ENCODE assay signal across 12 cellular contexts in the genomic region with DNA sequence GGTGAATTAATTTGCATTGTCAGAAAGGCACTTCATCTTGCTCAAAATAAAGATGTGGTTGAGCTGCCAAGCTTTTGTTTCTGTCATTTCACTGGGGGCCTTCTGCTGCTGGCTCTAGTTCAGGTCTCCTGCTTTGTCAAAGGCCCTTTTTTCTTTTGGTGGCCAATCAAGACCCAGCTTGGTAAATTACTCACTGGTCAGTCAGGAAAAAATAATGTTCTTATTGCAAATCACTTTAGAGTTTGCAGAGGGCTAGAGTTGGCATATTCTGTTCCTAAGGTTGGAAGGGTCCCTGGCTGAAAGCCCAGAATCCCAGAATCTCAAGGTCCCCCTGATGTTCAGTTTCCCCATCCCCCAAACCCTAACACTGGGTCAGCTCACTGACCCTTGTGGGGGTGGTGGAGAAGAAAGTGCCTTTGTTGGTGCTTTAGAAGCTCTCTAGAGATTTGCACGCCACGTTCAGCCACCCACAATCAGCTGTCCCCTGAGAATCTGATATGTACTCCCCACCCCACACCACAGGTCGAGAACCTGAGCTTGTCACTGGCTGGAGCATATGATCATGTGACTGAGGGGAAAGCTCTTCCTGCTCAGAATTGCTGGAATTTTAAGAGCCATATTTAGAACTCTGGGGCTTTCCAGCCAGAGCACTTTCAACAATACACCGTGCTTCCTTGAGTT. TPM values are rescaled to one million over a fixed set of nuclear protein-coding genes. Genes with fewer than 3 reads are reported as not detected.
DNase-seq lines count a peak whose midpoint lies in the region; ATAC-seq and TF ChIP-seq lines count a peak whose summit lies in the region.
"Had no signal": no experiment of that assay in that cellular context is flagged by ENCODE, and none has a peak within 500 bp of the region (broad histone marks: within the 10 kb centered on the region; RNA-seq: fewer than 3 reads in every experiment).

No MANE protein-coding gene starts in this region.

- no peak overlapping the region for H3K4me2 ChIP-seq in hepatocyte

- intact Hi-C loops in spleen (cut with DNase I; ENCODE audit: low total_unique reads): loop anchor here (10.0 kb wide), 1 partner anchor 234 kb away; no protein-coding TSS in a partner anchor

- no peaks in the 10 kb centered on the region for H3K79me2 ChIP-seq in hepatocyte

- TF ChIP-seq POLR2A in spleen (IDR thresholded peaks at IDR 0.05): no peak

- no peak overlapping the region for H3K4me3 ChIP-seq in hepatocyte
- H3K4me3 ChIP-seq in spleen: no peak overlapping the region

- TF ChIP-seq CTCF in hepatocyte (IDR thresholded peaks at IDR 0.05; ENCODE audit: poor library complexity) (no peak), spleen (IDR thresholded peaks at IDR 0.05 in 8 of 11, conservative IDR thresholded peaks at IDR 0.05 in 3 of 11) (no peak)

- peaks cover 8% of the 10 kb centered on the region for H3K27me3 Mint-ChIP-seq in activated T-helper 17 cell treated with anti-CD3 and anti-CD28 coated beads, Interleukin-2, amount 50 U/mL, for 72 hours

- H3K4me3 Mint-ChIP-seq in activated T-helper 17 cell treated with anti-CD3 and anti-CD28 coated beads, Interleukin-2, amount 50 U/mL, for 72 hours: no peak overlapping the region
- H3K4me3 Mint-ChIP-seq: dendritic cell treated with granulocyte-macrophage colony-stimulating factor and Interleukin-4, amounts not matched to agents 40 ng/mL and 50 ng/mL, for 4 days had no signal

- no peak overlapping the region for H3K27ac Mint-ChIP-seq in activated T-helper 17 cell treated with anti-CD3 and anti-CD28 coated beads, Interleukin-2, amount 50 U/mL, for 72 hours
- H3K27ac Mint-ChIP-seq: dendritic cell treated with granulocyte-macrophage colony-stimulating factor and Interleukin-4, amounts not matched to agents 40 ng/mL and 50 ng/mL, for 4 days had no signal

- H3K27ac ChIP-seq in hepatocyte: peak overlapping the region; percentile 77
- H3K27ac ChIP-seq in spleen: peak overlapping the region in 6 of 8 donors; percentile 24 to 54 (median 40)

- H3K36me3 Mint-ChIP-seq in activated T-helper 17 cell treated with anti-CD3 and anti-CD28 coated beads, Interleukin-2, amount 50 U/mL, for 72 hours (ENCODE audit: low read depth): no peaks in the 10 kb centered on the region

- 69% methylated on average over 4 of the region's 4 CpGs for WGBS in hepatocyte (ENCODE audit: low lambda C conversion rate, missing lambda C conversion rate)
- 33 to 61% (median 43%) methylated on average over 4 of the region's 4 CpGs for WGBS in spleen, 5 donors

- H2AFZ ChIP-seq in hepatocyte: no peak overlapping the region

- H3K9me2 ChIP-seq in hepatocyte (replicated peaks; ENCODE audit: insufficient read depth): no peaks in the 10 kb centered on the region

- DNase-seq in SK-MEL-5 (ENCODE audit: low read depth, low spot score) (peak; percentile 64), hepatocyte (ENCODE audit: low spot score) (peak; percentile 41), spleen (no peak), Kasumi-1 (lab: John Stamatoyannopoulos, UW) (no peak), NCI-H345 (lab: John Stamatoyannopoulos, UW) (no peak)
- no peak for DNase-seq in activated CD4-positive, alpha-beta T cell treated with anti-CD3 and anti-CD28 coated beads, Interleukin-2, amount 50 U/mL, for 1 hour
- DNase-seq: activated CD4-positive, alpha-beta T cell treated with anti-CD3 and anti-CD28 coated beads, Interleukin-2, amount 50 U/mL, for 4 hours; GF-D8 had no signal

- H3K27me3 ChIP-seq in hepatocyte: no peaks in the 10 kb centered on the region
- H3K27me3 ChIP-seq in spleen (replicated peaks in 1 of 7): peaks cover 0 to 24% (median 0%) of the 10 kb centered on the region in 7 donors

- H4K20me1 ChIP-seq in hepatocyte (ENCODE audit: insufficient read depth, poor library complexity, severe bottlenecking): no peaks in the 10 kb centered on the region

- H3K9me3 Mint-ChIP-seq in activated T-helper 17 cell treated with anti-CD3 and anti-CD28 coated beads, Interleukin-2, amount 50 U/mL, for 72 hours: no peaks in the 10 kb centered on the region
- H3K9me3 Mint-ChIP-seq: dendritic cell treated with granulocyte-macrophage colony-stimulating factor and Interleukin-4, amounts not matched to agents 40 ng/mL and 50 ng/mL, for 4 days had no signal

- ATAC-seq in GM19023 (IDR thresholded peaks at IDR 0.05; ENCODE audit: unreplicated experiment): peak; percentile 49
- ATAC-seq in activated T-helper 17 cell treated with anti-CD3 and anti-CD28 coated beads, Interleukin-2, amount 50 U/mL, for 72 hours (replicated peaks): no peak

- in situ Hi-C loops in SK-MEL-5 (cut with HindIII; ENCODE audit: low pct_unique_long_range_greater_than_20kb, low sequenced_read_pairs): no loop called here

- H3K4me1 ChIP-seq in hepatocyte (ENCODE audit: insufficient read depth): peaks cover 4% of the 10 kb centered on the region
- H3K4me1 ChIP-seq in spleen: peaks cover 0 to 38% (median 22%) of the 10 kb centered on the region in 6 donors

- H3K36me3 ChIP-seq in hepatocyte (replicated peaks; ENCODE audit: insufficient read depth, low read depth) (no peaks in the 10 kb centered on the region), spleen (peaks cover 0 to 7% (median 0%) of the 10 kb centered on the region in 6 donors)

- H3K9me3 ChIP-seq in hepatocyte (ENCODE audit: low read depth) (no peaks in the 10 kb centered on the region), spleen (no peaks in the 10 kb centered on the region)

- peaks cover 8% of the 10 kb centered on the region for H3K4me1 Mint-ChIP-seq in activated T-helper 17 cell treated with anti-CD3 and anti-CD28 coated beads, Interleukin-2, amount 50 U/mL, for 72 hours

RNA-seq across cellular contexts. Expression of a gene that starts 21.7 kb away (rescaled TPM):
- total RNA-seq in SK-MEL-5 (2014; rRNA removed; shearing (Covaris generic)): not detected in 2 replicates
- not detected in 2 replicates for polyA plus RNA-seq in SK-MEL-5 (2015; cell fraction: cytosol; rRNA removed)
- polyA plus RNA-seq in SK-MEL-5 (2015; cell fraction: nucleus; rRNA removed): not detected in 2 replicates
- total RNA-seq in hepatocyte: 27.6 and 29.1 TPM in 2 replicates
- 28.1 and 29.2 TPM in 2 replicates for polyA plus RNA-seq in hepatocyte
- total RNA-seq in spleen: not detected
- under 1 TPM in 1 of 3 donors, not detected in 2; 0.05 TPM for polyA plus RNA-seq in spleen
- total RNA-seq in activated T-helper 17 cell treated with anti-CD3 and anti-CD28 coated beads, Interleukin-2, amount 50 U/mL, for 72 hours: not detected
- total RNA-seq: mesenteric fat pad had no signal

RNA-seq across cellular contexts. Expression of a gene that starts 29.1 kb away (rescaled TPM):
- not detected in 2 replicates for total RNA-seq in SK-MEL-5 (2014; rRNA removed; shearing (Covaris generic))
- polyA plus RNA-seq in SK-MEL-5 (2015; cell fraction: cytosol; rRNA removed): not detected in 2 replicates
- not detected in 2 replicates for polyA plus RNA-seq in SK-MEL-5 (2015; cell fraction: nucleus; rRNA removed)
- 0.88 and 1.2 TPM in 2 replicates for total RNA-seq in hepatocyte
- polyA plus RNA-seq in hepatocyte: 0.60 and 1.2 TPM in 2 replicates
- 1 to 10 TPM in 6 of 7 donors, under 1 TPM in 1; 0.51 to 3.2 (median 1.9) TPM for total RNA-seq in spleen
- polyA plus RNA-seq in spleen: 1 to 10 TPM; 1.6 to 4.5 (median 2.1) TPM
- 10 to 100 TPM in 1 of 2 donors, 1 to 10 TPM in 1; 2.6 to 16.9 TPM for total RNA-seq in activated T-helper 17 cell treated with anti-CD3 and anti-CD28 coated beads, Interleukin-2, amount 50 U/mL, for 72 hours

Comparison
In these comparisons a context has a peak if more than half of its experiments do, and no peak if none do; other contexts are left out.
1. DNase-seq: peak in SK-MEL-5 (single experiment) and hepatocyte (single experiment); none in spleen (single experiment), activated CD4-positive, alpha-beta T cell treated with anti-CD3 and anti-CD28 coated beads, Interleukin-2, amount 50 U/mL, for 1 hour (single experiment), Kasumi-1 (0 of 2) and NCI-H345 (single experiment).
2. RNA of a gene that starts 21.7 kb away (total RNA-seq): 27.6 to 29.1 TPM in hepatocyte; not detected in activated T-helper 17 cell treated with anti-CD3 and anti-CD28 coated beads, Interleukin-2, amount 50 U/mL, for 72 hours, not detected in SK-MEL-5 and not detected in spleen; every median in the first group is over 10 times any median in the second.